17 cellular contexts compared by ENCODE assay signal in genomic region chr21:33522297-33522696, GRCh38. TPM values are rescaled to one million over a fixed set of nuclear protein-coding genes. Genes with fewer than 3 reads are reported as not detected.
DNase-seq lines count a peak whose midpoint lies in the region; ATAC-seq, FAIRE-seq and TF ChIP-seq lines count a peak whose summit lies in the region.
"Had no signal": no experiment of that assay in that cellular context is flagged by ENCODE, and none has a peak within 500 bp of the region (broad histone marks: within the 10 kb centered on the region; RNA-seq: fewer than 3 reads in every experiment).

No MANE protein-coding gene starts in this region.

- no peaks in the 10 kb centered on the region for H3K9me3 Mint-ChIP-seq in WTC11
- H3K9me3 Mint-ChIP-seq: CD14-positive monocyte; CD4-positive, alpha-beta memory T cell; H9 had no signal

- no peak overlapping the region for H3K27ac Mint-ChIP-seq in WTC11
- H3K27ac Mint-ChIP-seq: CD4-positive, alpha-beta memory T cell had no signal

- TF ChIP-seq CTCF in WTC11 (IDR thresholded peaks at IDR 0.05) = no peak

- FAIRE-seq in G401.6 (lab: Jason Lieb, UNC) = peak; percentile 3
- FAIRE-seq: H1 had no signal

- H3K27me3 Mint-ChIP-seq in WTC11 (ENCODE audit: low read depth) = no peaks in the 10 kb centered on the region
- H3K27me3 Mint-ChIP-seq: CD4-positive, alpha-beta memory T cell had no signal

- peaks cover 54% of the 10 kb centered on the region for H3K36me3 Mint-ChIP-seq in WTC11

- CTCF ChIA-PET in WTC11 (lab: Charles Lee) = no interaction called here

- POLR2A ChIA-PET in WTC11 (lab: Charles Lee) = no interaction called here

- ATAC-seq in WTC11 (no peak), HG02973 (IDR thresholded peaks at IDR 0.05; ENCODE audit: unreplicated experiment) (no peak)

- H3K4me3 Mint-ChIP-seq in WTC11 = no peak overlapping the region
- H3K4me3 Mint-ChIP-seq: CD14-positive monocyte; CD4-positive, alpha-beta memory T cell; H9 had no signal

- H3K4me1 Mint-ChIP-seq in WTC11 = no peaks in the 10 kb centered on the region
- H3K4me1 Mint-ChIP-seq: CD4-positive, alpha-beta memory T cell; H9 had no signal

- DNase-seq in DMS 273 (lab: John Stamatoyannopoulos, UW; ENCODE audit: unreplicated experiment) (peak; percentile 27), DMS 273 treated with DMSO at 0.1 percent for 48 hours (lab: John Stamatoyannopoulos, UW) (no peak), WTC11 (ENCODE audit: low spot score) (no peak), NCI-H345 (lab: John Stamatoyannopoulos, UW) (no peak), HPDE6-E6E7 (ENCODE audit: extremely low spot score) (no peak)
- DNase-seq: 8988T; Calu3; CD4-positive, alpha-beta memory T cell; GDM1; H9; IMR-90; Karpas-422; KBM-7 had no signal

TF ChIP-seq in WTC11, 78 proteins besides CTCF, POLR2A, EP300 and RAD21:
- TF ChIP-seq ZNF425 (CRISPR knock-in tag; conservative IDR thresholded peaks at IDR 0.05) (0 out of 2 replicates have a peak, but pooled peaks have one; percentile 19), NFATC4 (CRISPR knock-in tag; IDR thresholded peaks at IDR 0.05) (no peak)

RNA-seq across cellular contexts. Expression of gene GART, which starts 19.6 kb away (rescaled TPM):
- 173 to 223 TPM (median 177 TPM) in 3 replicates for total RNA-seq in WTC11 (2021)

RNA-seq across cellular contexts. Expression of gene SON, which starts 20.5 kb away (rescaled TPM):
- total RNA-seq in WTC11 (2021) = 259 to 309 TPM (median 274 TPM) in 3 replicates

RNA-seq across cellular contexts. Expression of gene DNAJC28, which starts 30.8 kb away (rescaled TPM):
- 2.6 to 4.0 TPM (median 3.5 TPM) in 3 replicates for total RNA-seq in WTC11 (2021)

RNA-seq across cellular contexts. Expression of gene TMEM50B, which starts 42.5 kb away (rescaled TPM):
- 21.0 to 26.0 TPM (median 25.4 TPM) in 3 replicates for total RNA-seq in WTC11 (2021)
